In genomic region chr1:32411261-32411660, GRCh38 we compare ENCODE assay signal across 2 cellular contexts.
TF ChIP-seq lines count a peak whose summit lies in the region.

No MANE protein-coding gene starts in this region.

TF ChIP-seq in liver, 16 proteins besides CTCF, POLR2A, EP300 and RAD21:
- TF ChIP-seq FOXA1 (IDR thresholded peaks at IDR 0.05), result no peak
- no peak for TF ChIP-seq JUND (IDR thresholded peaks at IDR 0.05)
- peak; percentile 29 to 57 for TF ChIP-seq HNF4A (conservative IDR thresholded peaks at IDR 0.05)
- no peak for TF ChIP-seq EGR1 (IDR thresholded peaks at IDR 0.05; ENCODE audit: low read depth in 2 of 2)
- TF ChIP-seq NR2F2 (IDR thresholded peaks at IDR 0.05), result no peak
- TF ChIP-seq HNF4G (IDR thresholded peaks at IDR 0.05), result peak; percentile 22

TF ChIP-seq in HepG2, 621 proteins besides CTCF, POLR2A, EP300 and RAD21:
- TF ChIP-seq SP2 (CRISPR knock-in tag; IDR thresholded peaks at IDR 0.05), result no peak
- no peak for TF ChIP-seq NR1H2 (CRISPR knock-in tag; IDR thresholded peaks at IDR 0.05; ENCODE audit: borderline replicate concordance, low read depth)
- no peak for TF ChIP-seq ZNF839 (CRISPR knock-in tag; IDR thresholded peaks at IDR 0.05; ENCODE audit: borderline replicate concordance)
- no peak for TF ChIP-seq ZNF792 (CRISPR knock-in tag; IDR thresholded peaks at IDR 0.05)
- TF ChIP-seq ZNF317 (CRISPR knock-in tag; IDR thresholded peaks at IDR 0.05), result no peak
- TF ChIP-seq ZNF331 (CRISPR knock-in tag; IDR thresholded peaks at IDR 0.05), result no peak
- TF ChIP-seq ISX (CRISPR knock-in tag; conservative IDR thresholded peaks at IDR 0.05), result no peak
- TF ChIP-seq ZNF740 (CRISPR knock-in tag; IDR thresholded peaks at IDR 0.05), result no peak
- TF ChIP-seq SP5 (CRISPR knock-in tag; IDR thresholded peaks at IDR 0.05; ENCODE audit: borderline replicate concordance, low read depth), result no peak
- no peak for TF ChIP-seq SALL2 (CRISPR knock-in tag; IDR thresholded peaks at IDR 0.05)
- no peak for TF ChIP-seq ISL2 (CRISPR knock-in tag; IDR thresholded peaks at IDR 0.05)
- no peak for TF ChIP-seq CEBPG (CRISPR knock-in tag; IDR thresholded peaks at IDR 0.05)
- TF ChIP-seq GFI1 (CRISPR knock-in tag; IDR thresholded peaks at IDR 0.05; ENCODE audit: borderline replicate concordance), result no peak
- no peak for TF ChIP-seq EED (CRISPR knock-in tag; IDR thresholded peaks at IDR 0.05)
- no peak for TF ChIP-seq MLXIP (CRISPR knock-in tag; IDR thresholded peaks at IDR 0.05; ENCODE audit: borderline replicate concordance)
- TF ChIP-seq ADNP (CRISPR knock-in tag; IDR thresholded peaks at IDR 0.05), result no peak
